Comparison of ENCODE assay signal across 18 cellular contexts in the genomic region with DNA sequence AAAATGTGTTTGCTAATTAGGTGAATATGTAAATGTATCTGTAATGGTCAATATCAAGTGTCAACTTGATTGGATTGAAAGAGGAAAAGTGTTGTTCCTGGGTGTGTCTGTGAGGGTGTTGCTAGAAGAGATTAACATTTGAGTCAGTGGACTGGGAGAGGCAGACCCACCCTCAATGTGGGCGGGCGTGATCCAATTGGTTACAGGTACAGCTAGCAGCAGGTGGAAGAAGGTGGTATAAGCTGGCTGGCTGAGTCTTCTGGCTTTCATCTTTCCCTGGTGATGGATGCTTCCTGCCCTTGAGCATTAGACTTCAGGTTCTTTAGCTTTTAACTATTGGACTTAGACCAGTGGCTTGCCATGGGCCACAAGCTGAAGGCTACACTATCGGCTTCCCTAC.
DNase-seq lines count a peak whose midpoint lies in the region; ATAC-seq and TF ChIP-seq lines count a peak whose summit lies in the region.
"Had no signal": no experiment of that assay in that cellular context is flagged by ENCODE, and none has a peak within 500 bp of the region (broad histone marks: within the 10 kb centered on the region; RNA-seq: fewer than 3 reads in every experiment).

No MANE protein-coding gene starts in this region.

- no peak overlapping the region for H3K4me3 Mint-ChIP-seq in WTC11
- H3K4me3 Mint-ChIP-seq: B cell; CD4-positive, alpha-beta T cell; CD8-positive, alpha-beta T cell had no signal

- no peaks in the 10 kb centered on the region for H3K27me3 Mint-ChIP-seq in WTC11 (ENCODE audit: low read depth)
- H3K27me3 Mint-ChIP-seq: B cell; CD4-positive, alpha-beta T cell had no signal

- no peaks in the 10 kb centered on the region for H3K27me3 ChIP-seq in MG63
- H3K27me3 ChIP-seq: BLaER1 treated with 17β-estradiol and CSF1 and Interleukin-3, amounts not matched to agents 10 nM and 100 nM had no signal

- no peak overlapping the region for H3K4me3 ChIP-seq in epithelial cell of esophagus (ENCODE audit: low read length)
- no peak overlapping the region for H3K4me3 ChIP-seq in MG63
- H3K4me3 ChIP-seq: A549; BLaER1 treated with 17β-estradiol and CSF1 and Interleukin-3, amounts not matched to agents 10 nM and 100 nM had no signal

- ATAC-seq in WTC11: peak; percentile 75
- ATAC-seq: A549; CD8-positive, alpha-beta T cell had no signal

- H3K9me3 ChIP-seq in MG63: no peaks in the 10 kb centered on the region
- H3K9me3 ChIP-seq: A549; BLaER1 treated with 17β-estradiol and CSF1 and Interleukin-3, amounts not matched to agents 10 nM and 100 nM; Caco-2 had no signal

- DNase-seq in DMS53 (lab: John Stamatoyannopoulos, UW) (peak; percentile 11), DMS53 treated with DMSO at 0.1 percent for 48 hours (lab: John Stamatoyannopoulos, UW; ENCODE audit: unreplicated experiment) (no peak), WTC11 (ENCODE audit: low spot score) (peak; percentile 33), epithelial cell of esophagus (ENCODE audit: low read depth) (peak; percentile 10), substantia nigra (lab: John Stamatoyannopoulos, UW) (no peak), MG63 (no peak)
- DNase-seq: AML-193; Caco-2; Calu3; CD4-positive, alpha-beta T cell; CD8-positive, alpha-beta T cell; DMS79 treated with DMSO at 0.1 percent for 48 hours; GF-D8 had no signal

- CTCF ChIA-PET in WTC11 (lab: Charles Lee): no interaction called here

- no peaks in the 10 kb centered on the region for H3K36me3 Mint-ChIP-seq in WTC11
- H3K36me3 Mint-ChIP-seq: CD8-positive, alpha-beta T cell had no signal

- TF ChIP-seq CTCF in WTC11 (IDR thresholded peaks at IDR 0.05) (no peak), epithelial cell of esophagus (IDR thresholded peaks at IDR 0.05; ENCODE audit: insufficient read depth, low read depth, low read length, missing control alignments) (no peak)

- H3K27ac ChIP-seq in substantia nigra (ENCODE audit: low read depth, low read length, poor library complexity, severe bottlenecking): no peak overlapping the region
- H3K27ac ChIP-seq: 22Rv1; A549; BLaER1 treated with 17β-estradiol and CSF1 and Interleukin-3, amounts not matched to agents 10 nM and 100 nM; C4-2B had no signal

- POLR2A ChIA-PET in WTC11 (lab: Charles Lee): no interaction called here

- H3K27ac Mint-ChIP-seq in WTC11: no peak overlapping the region
- H3K27ac Mint-ChIP-seq: B cell; CD4-positive, alpha-beta T cell; CD8-positive, alpha-beta T cell had no signal

- no peaks in the 10 kb centered on the region for H3K9me3 Mint-ChIP-seq in WTC11

- H3K36me3 ChIP-seq in MG63: no peaks in the 10 kb centered on the region
- H3K36me3 ChIP-seq: BLaER1 treated with 17β-estradiol and CSF1 and Interleukin-3, amounts not matched to agents 10 nM and 100 nM had no signal

- peaks cover 15% of the 10 kb centered on the region for H3K4me1 Mint-ChIP-seq in WTC11
- H3K4me1 Mint-ChIP-seq: B cell had no signal

TF ChIP-seq in WTC11, 78 proteins besides CTCF, POLR2A, EP300 and RAD21:
- no peak for TF ChIP-seq NR1H2 (CRISPR knock-in tag; IDR thresholded peaks at IDR 0.05)
- TF ChIP-seq NR2C2 (CRISPR knock-in tag; IDR thresholded peaks at IDR 0.05): no peak
- no peak for TF ChIP-seq JAZF1 (CRISPR knock-in tag; IDR thresholded peaks at IDR 0.05)
- TF ChIP-seq, protein P1, sequence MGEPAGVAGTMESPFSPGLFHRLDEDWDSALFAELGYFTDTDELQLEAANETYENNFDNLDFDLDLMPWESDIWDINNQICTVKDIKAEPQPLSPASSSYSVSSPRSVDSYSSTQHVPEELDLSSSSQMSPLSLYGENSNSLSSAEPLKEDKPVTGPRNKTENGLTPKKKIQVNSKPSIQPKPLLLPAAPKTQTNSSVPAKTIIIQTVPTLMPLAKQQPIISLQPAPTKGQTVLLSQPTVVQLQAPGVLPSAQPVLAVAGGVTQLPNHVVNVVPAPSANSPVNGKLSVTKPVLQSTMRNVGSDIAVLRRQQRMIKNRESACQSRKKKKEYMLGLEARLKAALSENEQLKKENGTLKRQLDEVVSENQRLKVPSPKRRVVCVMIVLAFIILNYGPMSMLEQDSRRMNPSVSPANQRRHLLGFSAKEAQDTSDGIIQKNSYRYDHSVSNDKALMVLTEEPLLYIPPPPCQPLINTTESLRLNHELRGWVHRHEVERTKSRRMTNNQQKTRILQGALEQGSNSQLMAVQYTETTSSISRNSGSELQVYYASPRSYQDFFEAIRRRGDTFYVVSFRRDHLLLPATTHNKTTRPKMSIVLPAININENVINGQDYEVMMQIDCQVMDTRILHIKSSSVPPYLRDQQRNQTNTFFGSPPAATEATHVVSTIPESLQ (CRISPR knock-in tag; IDR thresholded peaks at IDR 0.05): no peak
- TF ChIP-seq SMAD3 (CRISPR knock-in tag; IDR thresholded peaks at IDR 0.05; ENCODE audit: borderline replicate concordance): no peak
- TF ChIP-seq GABPB1 (CRISPR knock-in tag; IDR thresholded peaks at IDR 0.05): no peak
- no peak for TF ChIP-seq FOXJ3 (CRISPR knock-in tag; IDR thresholded peaks at IDR 0.05; ENCODE audit: borderline replicate concordance)

Comparison
In these comparisons a context has a peak if more than half of its experiments do, and no peak if none do; other contexts are left out.
1. DNase-seq: peak in DMS53 (single experiment), WTC11 (single experiment) and epithelial cell of esophagus (single experiment); none in DMS53 treated with DMSO at 0.1 percent for 48 hours (single experiment), substantia nigra (0 of 49) and MG63 (single experiment).